In the genomic region with DNA sequence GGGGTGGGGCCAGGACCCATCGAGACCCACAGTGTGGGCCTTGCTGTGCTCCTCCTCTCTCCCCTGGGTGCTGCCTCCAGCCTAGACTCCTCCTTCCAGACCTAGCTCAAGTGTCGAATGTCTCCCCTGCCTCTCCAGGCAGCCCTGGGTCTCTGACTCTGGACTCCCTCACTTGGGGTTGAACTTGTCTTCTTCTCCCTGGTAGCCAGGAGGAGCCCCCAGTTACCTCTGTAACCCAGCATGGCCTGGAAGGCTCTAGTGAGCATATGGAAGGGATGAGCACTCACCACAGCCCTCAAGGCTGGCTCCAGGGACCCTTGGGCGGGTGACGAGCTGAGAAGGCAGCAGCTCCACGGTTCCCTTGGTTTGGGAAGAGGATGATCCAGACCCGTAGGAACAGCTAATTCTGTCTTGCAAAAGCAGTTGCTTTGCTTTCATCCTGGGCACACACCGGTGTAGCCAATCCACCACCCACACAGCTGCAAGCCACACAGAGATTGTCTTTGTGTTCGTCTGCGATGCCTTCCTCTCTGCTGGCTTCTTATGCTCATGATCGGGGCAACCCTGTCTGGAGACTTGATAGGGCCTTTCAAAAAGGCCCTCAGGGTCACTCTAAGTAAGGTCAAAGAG, we compare ENCODE assay signal across 22 cellular contexts. TPM values are rescaled to one million over a fixed set of nuclear protein-coding genes. Genes with fewer than 3 reads are reported as not detected.
A peak's percentile ranks its signal among the peaks of the same experiment; 100 is the strongest.
DNase-seq lines count a peak whose midpoint lies in the region; ATAC-seq and TF ChIP-seq lines count a peak whose summit lies in the region.
"Had no signal": no experiment of that assay in that cellular context is flagged by ENCODE, and none has a peak within 500 bp of the region (broad histone marks: within the 10 kb centered on the region; RNA-seq: fewer than 3 reads in every experiment).

No MANE protein-coding gene starts in this region.

- POLR2A ChIA-PET in activated CD8-positive, alpha-beta T cell treated with anti-CD3 and anti-CD28 coated beads, Interleukin-2, amount 10 ng/mL, durations not matched to agents 7 days and 5 days (lab: Charles Lee), result no interaction called here
- POLR2A ChIA-PET in activated CD8-positive, alpha-beta T cell treated with anti-CD3 and anti-CD28 coated beads for 36 hours (lab: Charles Lee), result no interaction called here

- no peak for TF ChIP-seq EP300 in esophagus muscularis mucosa (IDR thresholded peaks at IDR 0.05)

- TF ChIP-seq CTCF in activated CD8-positive, alpha-beta T cell treated with anti-CD3 and anti-CD28 coated beads for 36 hours (IDR thresholded peaks at IDR 0.05), result no peak
- TF ChIP-seq CTCF in H9 (conservative IDR thresholded peaks at IDR 0.05) (no peak), esophagus muscularis mucosa (IDR thresholded peaks at IDR 0.05) (no peak), spleen (IDR thresholded peaks at IDR 0.05 in 8 of 11, conservative IDR thresholded peaks at IDR 0.05 in 3 of 11) (no peak)

- H3K23me2 ChIP-seq in H9 (ENCODE audit: insufficient read length, low read depth, low read length, poor library complexity, severe bottlenecking), result no peaks in the 10 kb centered on the region

- no peak overlapping the region for H3K4me3 ChIP-seq in esophagus muscularis mucosa
- H3K4me3 ChIP-seq in spleen, result no peak overlapping the region
- H3K4me3 ChIP-seq: adrenal gland, BLaER1, cardiac muscle cell, dorsolateral prefrontal cortex had no signal

- H3K36me3 ChIP-seq in esophagus muscularis mucosa (no peaks in the 10 kb centered on the region), spleen (peaks cover 0 to 30% (median 0%) of the 10 kb centered on the region in 6 donors)
- H3K36me3 ChIP-seq: adrenal gland, cardiac muscle cell had no signal

- no peak overlapping the region for H2BK120ac ChIP-seq in H9 (ENCODE audit: low read depth, low read length, poor library complexity, severe bottlenecking)

- H3K18ac ChIP-seq in H9 (ENCODE audit: insufficient read length, low read depth, low read length), result no peak overlapping the region

- peaks cover 5% of the 10 kb centered on the region for H3K9me3 Mint-ChIP-seq in activated CD8-positive, alpha-beta T cell treated with anti-CD3 and anti-CD28 coated beads, Interleukin-2, amount 10 ng/mL, durations not matched to agents 7 days and 5 days (ENCODE audit: insufficient read depth)
- peaks cover 3% of the 10 kb centered on the region for H3K9me3 Mint-ChIP-seq in activated CD8-positive, alpha-beta T cell treated with anti-CD3 and anti-CD28 coated beads for 36 hours
- H3K9me3 Mint-ChIP-seq in H9, result no peaks in the 10 kb centered on the region; a peak in 2 of 5 replicates
- H3K9me3 Mint-ChIP-seq: activated T-helper 17 cell treated with anti-CD3 and anti-CD28 coated beads, Interleukin-2, amount 50 U/mL, for 72 hours; stimulated activated naive CD8-positive, alpha-beta T cell treated with anti-CD3 and anti-CD28 coated beads, Interleukin-15, Interleukin-2, amounts not matched to agents 100 ng/mL and 50 ng/mL, for 24 hours; type B pancreatic cell had no signal

- no peaks in the 10 kb centered on the region for H3K79me1 ChIP-seq in H9 (ENCODE audit: insufficient read depth, low read depth, low read length, poor library complexity, severe bottlenecking)

- H3K4me1 Mint-ChIP-seq in activated CD8-positive, alpha-beta T cell treated with anti-CD3 and anti-CD28 coated beads, Interleukin-2, amount 10 ng/mL, durations not matched to agents 7 days and 5 days (ENCODE audit: low read depth), result peaks cover 5% of the 10 kb centered on the region
- peaks cover 16% of the 10 kb centered on the region for H3K4me1 Mint-ChIP-seq in activated CD8-positive, alpha-beta T cell treated with anti-CD3 and anti-CD28 coated beads for 36 hours (ENCODE audit: low read depth)
- H3K4me1 Mint-ChIP-seq in H9, result no peaks in the 10 kb centered on the region

- no peak overlapping the region for H3K14ac ChIP-seq in H9 (ENCODE audit: insufficient read depth, low read length)

- H2AFZ ChIP-seq in H9 (ENCODE audit: low read length), result no peak overlapping the region

- H3K27ac Mint-ChIP-seq in activated CD8-positive, alpha-beta T cell treated with anti-CD3 and anti-CD28 coated beads, Interleukin-2, amount 10 ng/mL, durations not matched to agents 7 days and 5 days, result no peak overlapping the region
- no peak overlapping the region for H3K27ac Mint-ChIP-seq in activated CD8-positive, alpha-beta T cell treated with anti-CD3 and anti-CD28 coated beads for 36 hours
- H3K27ac Mint-ChIP-seq in H9, result no peak overlapping the region
- H3K27ac Mint-ChIP-seq: activated T-helper 17 cell treated with anti-CD3 and anti-CD28 coated beads, Interleukin-2, amount 50 U/mL, for 72 hours; stimulated activated naive CD8-positive, alpha-beta T cell treated with anti-CD3 and anti-CD28 coated beads, Interleukin-15, Interleukin-2, amounts not matched to agents 100 ng/mL and 50 ng/mL, for 24 hours; type B pancreatic cell had no signal

- H3K27me3 Mint-ChIP-seq in activated CD8-positive, alpha-beta T cell treated with anti-CD3 and anti-CD28 coated beads, Interleukin-2, amount 10 ng/mL, durations not matched to agents 7 days and 5 days (ENCODE audit: low read depth), result no peaks in the 10 kb centered on the region
- no peaks in the 10 kb centered on the region for H3K27me3 Mint-ChIP-seq in activated CD8-positive, alpha-beta T cell treated with anti-CD3 and anti-CD28 coated beads for 36 hours
- H3K27me3 Mint-ChIP-seq in H9 (ENCODE audit: low read depth), result peaks cover 5% of the 10 kb centered on the region; the same call in 1 of the 2 replicates
- H3K27me3 Mint-ChIP-seq: activated T-helper 17 cell treated with anti-CD3 and anti-CD28 coated beads, Interleukin-2, amount 50 U/mL, for 72 hours; stimulated activated naive CD8-positive, alpha-beta T cell treated with anti-CD3 and anti-CD28 coated beads, Interleukin-15, Interleukin-2, amounts not matched to agents 100 ng/mL and 50 ng/mL, for 24 hours had no signal

- ATAC-seq in activated CD8-positive, alpha-beta T cell treated with anti-CD3 and anti-CD28 coated beads, Interleukin-2, amount 10 ng/mL, durations not matched to agents 7 days and 5 days, result no peak
- no peak for ATAC-seq in activated CD8-positive, alpha-beta T cell treated with anti-CD3 and anti-CD28 coated beads for 36 hours
- ATAC-seq: activated T-helper 17 cell treated with anti-CD3 and anti-CD28 coated beads, Interleukin-2, amount 50 U/mL, for 72 hours; esophagus mucosa; left colon had no signal

- H2AK5ac ChIP-seq in H9 (ENCODE audit: insufficient read length, low read length), result no peak overlapping the region

- no peaks in the 10 kb centered on the region for H3K79me2 ChIP-seq in H9 (ENCODE audit: insufficient read depth, low read length)

- H4K20me1 ChIP-seq in H9 (ENCODE audit: control insufficient read depth, insufficient read depth, insufficient read length), result no peaks in the 10 kb centered on the region
- H4K20me1 ChIP-seq: BLaER1 had no signal

- intact Hi-C loops in activated CD8-positive, alpha-beta T cell treated with anti-CD3 and anti-CD28 coated beads for 36 hours (cut with micrococcal nuclease), result no loop called here
- intact Hi-C loops in esophagus muscularis mucosa (cut with DNase I) (no loop called here), spleen (cut with DNase I; ENCODE audit: low total_unique reads) (no loop called here)

- no peak overlapping the region for H2BK15ac ChIP-seq in H9 (ENCODE audit: low read depth, low read length)

- peak; percentile 14 for DNase-seq in activated CD8-positive, alpha-beta T cell treated with anti-CD3 and anti-CD28 coated beads, Interleukin-2, amount 10 ng/mL, durations not matched to agents 7 days and 5 days
- no peak for DNase-seq in activated CD8-positive, alpha-beta T cell treated with anti-CD3 and anti-CD28 coated beads for 36 hours
- DNase-seq in H9, result peak; percentile 21
- peak; percentile 87 for DNase-seq in esophagus muscularis mucosa (ENCODE audit: extremely low spot score)
- peak; percentile 62 for DNase-seq in spleen
- no peak for DNase-seq in NCI-H1930 (lab: John Stamatoyannopoulos, UW)
- no peak for DNase-seq in activated CD4-positive, CD25-positive, alpha-beta regulatory T cell treated with anti-CD3 and anti-CD28 coated beads, Interleukin-2, amount 50 U/mL, for 72 hours
- no peak for DNase-seq in amygdala (lab: John Stamatoyannopoulos, UW)
- DNase-seq: activated CD4-positive, alpha-beta T cell treated with anti-CD3 and anti-CD28 coated beads, Interleukin-2, amount 50 U/mL, for 1 hour; left colon; NCI-H2029 treated with DMSO at 0.1 percent for 48 hours; NCI-H446 had no signal

- no peak overlapping the region for H3T11ph ChIP-seq in H9 (ENCODE audit: low read length)

- H3K27ac ChIP-seq in H9 (ENCODE audit: insufficient read length, low read depth, low read length), result no peak overlapping the region
- no peak overlapping the region for H3K27ac ChIP-seq in esophagus muscularis mucosa (replicated peaks in 1 of 4)
- H3K27ac ChIP-seq in spleen, result no peak overlapping the region
- H3K27ac ChIP-seq: adrenal gland, BLaER1, cardiac muscle cell, KMS-11, RWPE1 had no signal

- H2BK20ac ChIP-seq in H9 (ENCODE audit: low read depth, low read length, poor library complexity, severe bottlenecking), result no peak overlapping the region

- H3K36me3 Mint-ChIP-seq in activated CD8-positive, alpha-beta T cell treated with anti-CD3 and anti-CD28 coated beads, Interleukin-2, amount 10 ng/mL, durations not matched to agents 7 days and 5 days (ENCODE audit: low read depth), result peaks cover 36% of the 10 kb centered on the region
- H3K36me3 Mint-ChIP-seq in activated CD8-positive, alpha-beta T cell treated with anti-CD3 and anti-CD28 coated beads for 36 hours (ENCODE audit: low read depth), result peaks cover 17% of the 10 kb centered on the region
- H3K36me3 Mint-ChIP-seq in H9 (ENCODE audit: insufficient read depth in 1 of 3, low read depth in 3 of 3), result no peaks in the 10 kb centered on the region
- H3K36me3 Mint-ChIP-seq: type B pancreatic cell had no signal

- H3K9ac ChIP-seq in H9 (ENCODE audit: extremely low read depth, insufficient read length, low read length), result no peak overlapping the region
- H3K9ac ChIP-seq: BLaER1, KMS-11 had no signal

- CTCF ChIA-PET in activated CD8-positive, alpha-beta T cell treated with anti-CD3 and anti-CD28 coated beads, Interleukin-2, amount 10 ng/mL, durations not matched to agents 7 days and 5 days (lab: Charles Lee), result no interaction called here
- CTCF ChIA-PET in activated CD8-positive, alpha-beta T cell treated with anti-CD3 and anti-CD28 coated beads for 36 hours (lab: Charles Lee), result interaction anchor here (0.9 kb wide), 1 partner anchor 10 kb away, joined by 4 read pairs; no protein-coding TSS in a partner anchor

- H4K5ac ChIP-seq in H9 (ENCODE audit: insufficient read length, low read depth, low read length), result no peak overlapping the region

- H3K4me2 ChIP-seq in H9 (ENCODE audit: insufficient read depth, insufficient read length, low read length), result no peak overlapping the region
- H3K4me2 ChIP-seq: BLaER1, KMS-11 had no signal

- no peak overlapping the region for H3K56ac ChIP-seq in H9 (ENCODE audit: insufficient read length, low read depth, low read length)

- H3K4me1 ChIP-seq in H9 (ENCODE audit: insufficient read depth, low read length), result no peaks in the 10 kb centered on the region
- H3K4me1 ChIP-seq in esophagus muscularis mucosa, result no peaks in the 10 kb centered on the region
- no peaks in the 10 kb centered on the region for H3K4me1 ChIP-seq in spleen
- H3K4me1 ChIP-seq: adrenal gland had no signal

- H3K9me3 ChIP-seq in H9 (ENCODE audit: control insufficient read depth, low read depth, low read length), result no peaks in the 10 kb centered on the region
- no peaks in the 10 kb centered on the region for H3K9me3 ChIP-seq in esophagus muscularis mucosa
- peaks cover 0 to 18% (median 13%) of the 10 kb centered on the region in 8 donors for H3K9me3 ChIP-seq in spleen
- H3K9me3 ChIP-seq: adrenal gland had no signal

- TF ChIP-seq POLR2A in esophagus muscularis mucosa (IDR thresholded peaks at IDR 0.05; ENCODE audit: low read depth) (no peak), spleen (IDR thresholded peaks at IDR 0.05) (no peak)

- no peak overlapping the region for H2BK12ac ChIP-seq in H9 (ENCODE audit: insufficient read length, low read depth, low read length)

- H2BK5ac ChIP-seq in H9 (ENCODE audit: insufficient read length, low read length), result no peak overlapping the region

- no peak overlapping the region for H3K4me3 Mint-ChIP-seq in activated CD8-positive, alpha-beta T cell treated with anti-CD3 and anti-CD28 coated beads, Interleukin-2, amount 10 ng/mL, durations not matched to agents 7 days and 5 days
- no peak overlapping the region for H3K4me3 Mint-ChIP-seq in activated CD8-positive, alpha-beta T cell treated with anti-CD3 and anti-CD28 coated beads for 36 hours
- no peak overlapping the region for H3K4me3 Mint-ChIP-seq in H9
- H3K4me3 Mint-ChIP-seq: activated T-helper 17 cell treated with anti-CD3 and anti-CD28 coated beads, Interleukin-2, amount 50 U/mL, for 72 hours; stimulated activated naive CD8-positive, alpha-beta T cell treated with anti-CD3 and anti-CD28 coated beads, Interleukin-15, Interleukin-2, amounts not matched to agents 100 ng/mL and 50 ng/mL, for 24 hours; type B pancreatic cell had no signal

- no CpG with 5 or more reads among the region's 10 CpGs for WGBS in H9 (ENCODE audit: extremely low coverage, insufficient read length, low lambda C conversion rate)
- 98% methylated on average over 8 of the region's 10 CpGs for WGBS in esophagus muscularis mucosa
- WGBS in spleen, 5 donors, result 86 to 96% (median 89%) methylated on average over 5 to 10 of the region's 10 CpGs

- H4K8ac ChIP-seq in H9 (replicated peaks; ENCODE audit: insufficient read length, low read depth, low read length), result no peak overlapping the region

- H3K23ac ChIP-seq in H9 (ENCODE audit: insufficient read length, low read depth, low read length), result no peak overlapping the region

- no peak overlapping the region for H4K91ac ChIP-seq in H9 (ENCODE audit: insufficient read length, low read depth, low read length)

- no peak overlapping the region for H3K4ac ChIP-seq in H9 (ENCODE audit: low read depth, low read length)

- no peaks in the 10 kb centered on the region for H3K27me3 ChIP-seq in H9 (ENCODE audit: insufficient read depth, low read length)
- peaks cover 0 to 4% (median 0%) of the 10 kb centered on the region in 4 donors for H3K27me3 ChIP-seq in esophagus muscularis mucosa
- H3K27me3 ChIP-seq in spleen (replicated peaks in 1 of 7), result no peaks in the 10 kb centered on the region
- H3K27me3 ChIP-seq: adrenal gland, BLaER1, cardiac muscle cell had no signal

RNA-seq across cellular contexts. Expression of gene ANTXRL, which starts 52.3 kb away (rescaled TPM):
- total RNA-seq in activated CD8-positive, alpha-beta T cell treated with anti-CD3 and anti-CD28 coated beads, Interleukin-2, amount 10 ng/mL, durations not matched to agents 7 days and 5 days, result not detected
- not detected for total RNA-seq in activated CD8-positive, alpha-beta T cell treated with anti-CD3 and anti-CD28 coated beads for 36 hours
- total RNA-seq in H9 (2021) (not detected in 2 replicates), esophagus muscularis mucosa (not detected), spleen (1 to 10 TPM in 1 of 7 donors, under 1 TPM in 4, not detected in 2; 0.20 to 1.1 (median 0.42) TPM)
- polyA plus RNA-seq in spleen, result under 1 TPM in 2 of 3 donors, not detected in 1; 0.03 to 0.42 TPM
- total RNA-seq: activated T-helper 17 cell treated with anti-CD3 and anti-CD28 coated beads, Interleukin-2, amount 50 U/mL, for 72 hours; cardiac muscle cell; esophagus mucosa; left colon had no signal
- polyA plus RNA-seq: cardiac muscle cell had no signal

Comparison
In these comparisons a context has a peak if more than half of its experiments do, and no peak if none do; other contexts are left out.
1. DNase-seq: peak in activated CD8-positive, alpha-beta T cell treated with anti-CD3 and anti-CD28 coated beads, Interleukin-2, amount 10 ng/mL, durations not matched to agents 7 days and 5 days (single experiment), H9 (single experiment), esophagus muscularis mucosa (single experiment) and spleen (single experiment); none in activated CD8-positive, alpha-beta T cell treated with anti-CD3 and anti-CD28 coated beads for 36 hours (single experiment), NCI-H1930 (0 of 2), activated CD4-positive, CD25-positive, alpha-beta regulatory T cell treated with anti-CD3 and anti-CD28 coated beads, Interleukin-2, amount 50 U/mL, for 72 hours (single experiment) and amygdala (0 of 56).